8 cellular contexts compared by ENCODE assay signal in genomic region chr20:34713194-34713943, GRCh38. TPM values are rescaled to one million over a fixed set of nuclear protein-coding genes. Genes with fewer than 3 reads are reported as not detected.
DNase-seq lines count a peak whose midpoint lies in the region; ATAC-seq, FAIRE-seq and TF ChIP-seq lines count a peak whose summit lies in the region.

No MANE protein-coding gene starts in this region.

- in situ Hi-C loops in Caki2 (cut with HindIII; ENCODE audit: low pct_unique_long_range_greater_than_20kb, low sequenced_read_pairs), result no loop called here

- H3K27ac ChIP-seq in adrenal gland (peak overlapping the region in 4 of 5 donors; percentile 30 to 84 (median 66)), lung (ENCODE audit: low read depth in 1 of 2, low read length in 1 of 2) (peak overlapping the region; percentile 44 to 88)

- H3K4me1 Mint-ChIP-seq in WTC11, result peaks cover 9% of the 10 kb centered on the region

- peaks cover 23 to 38% of the 10 kb centered on the region in 2 donors for H3K4me1 ChIP-seq in adrenal gland (replicated peaks in 1 of 2)
- peaks cover 6 to 11% of the 10 kb centered on the region in 2 donors for H3K4me1 ChIP-seq in lung (ENCODE audit: control insufficient read depth in 2 of 2, insufficient read depth in 2 of 2, low read length in 2 of 2)

- no peaks in the 10 kb centered on the region for H3K9me3 Mint-ChIP-seq in WTC11

- ATAC-seq in lung (ENCODE audit: insufficient read depth, low FRiP score) (no peak), GM18867 (IDR thresholded peaks at IDR 0.05; ENCODE audit: unreplicated experiment) (no peak), WTC11 (no peak)

- no peak for TF ChIP-seq POLR2A in adrenal gland (IDR thresholded peaks at IDR 0.05)

- WGBS in adrenal gland, 4 donors, result 45 to 68% (median 55%) methylated on average over 1 of the region's 1 CpG
- 92 to 100% methylated on average over 1 of the region's 1 CpG for WGBS in lung, 2 donors

- CTCF ChIA-PET in WTC11 (lab: Charles Lee), result interaction anchor here (0.6 kb wide), 1 partner anchor 15 kb away, joined by 4 read pairs; no protein-coding TSS in a partner anchor

- H3K36me3 ChIP-seq in adrenal gland (replicated peaks in 1 of 2) (peaks cover 0 to 10% of the 10 kb centered on the region in 2 donors), lung (ENCODE audit: control insufficient read depth in 2 of 2, insufficient read depth in 2 of 2, low read length in 2 of 2) (peaks cover 3 to 15% of the 10 kb centered on the region in 2 donors)

- H3K27ac Mint-ChIP-seq in WTC11, result no peak overlapping the region

- TF ChIP-seq CTCF in adrenal gland (IDR thresholded peaks at IDR 0.05) (no peak), lung (IDR thresholded peaks at IDR 0.05; ENCODE audit: control extremely low read depth, extremely low read depth) (no peak), WTC11 (IDR thresholded peaks at IDR 0.05) (no peak)

- peak; percentile 57 for FAIRE-seq in HTR-8/SVneo (lab: Jason Lieb, UNC)

- intact Hi-C loops in adrenal gland (cut with DNase I), result no loop called here

- no peaks in the 10 kb centered on the region for H3K36me3 Mint-ChIP-seq in WTC11

- peak; percentile 94 for DNase-seq in Caki2 (ENCODE audit: low read depth)
- peak; percentile 90 for DNase-seq in HTR-8/SVneo (ENCODE audit: insufficient read length, low spot score)
- DNase-seq in adrenal gland, result peak; percentile 72 to 91 (median 85)
- no peak for DNase-seq in lung (ENCODE audit: low spot score)
- DNase-seq in WTC11 (ENCODE audit: low spot score), result no peak
- DNase-seq in NCI-H1092 (lab: John Stamatoyannopoulos, UW), result no peak
- DNase-seq in NCI-H2081 treated with DMSO at 0.1 percent for 48 hours (lab: John Stamatoyannopoulos, UW), result no peak

- H3K9me3 ChIP-seq in adrenal gland (replicated peaks in 1 of 3), result no peaks in the 10 kb centered on the region
- H3K9me3 ChIP-seq in lung (ENCODE audit: control insufficient read depth in 2 of 2, insufficient read depth in 1 of 2, low read length in 1 of 2), result no peaks in the 10 kb centered on the region

- POLR2A ChIA-PET in WTC11 (lab: Charles Lee), result interaction anchor here (0.6 kb wide), 1 partner anchor 22 kb away, joined by 3 read pairs; no protein-coding TSS in a partner anchor

- no peak overlapping the region for H3K4me3 Mint-ChIP-seq in WTC11

- H3K27me3 ChIP-seq in adrenal gland (no peaks in the 10 kb centered on the region), lung (ENCODE audit: control insufficient read depth, insufficient read depth) (no peaks in the 10 kb centered on the region)

- H3K4me3 ChIP-seq in adrenal gland (no peak overlapping the region), lung (no peak overlapping the region)

- peaks cover 30% of the 10 kb centered on the region for H3K27me3 Mint-ChIP-seq in WTC11 (ENCODE audit: low read depth)

TF ChIP-seq in WTC11, 78 proteins besides CTCF, POLR2A, EP300 and RAD21:
- TF ChIP-seq MXD4 (CRISPR knock-in tag; IDR thresholded peaks at IDR 0.05; ENCODE audit: borderline replicate concordance) (no peak), GRHL2 (CRISPR knock-in tag; IDR thresholded peaks at IDR 0.05; ENCODE audit: insufficient replicate concordance, severe bottlenecking) (no peak), ZNF138 (CRISPR knock-in tag; conservative IDR thresholded peaks at IDR 0.05) (no peak), CDX4 (CRISPR knock-in tag; IDR thresholded peaks at IDR 0.05; ENCODE audit: borderline replicate concordance) (no peak), SMAD4 (CRISPR knock-in tag; IDR thresholded peaks at IDR 0.05) (no peak)
- TF ChIP-seq, protein P1, sequence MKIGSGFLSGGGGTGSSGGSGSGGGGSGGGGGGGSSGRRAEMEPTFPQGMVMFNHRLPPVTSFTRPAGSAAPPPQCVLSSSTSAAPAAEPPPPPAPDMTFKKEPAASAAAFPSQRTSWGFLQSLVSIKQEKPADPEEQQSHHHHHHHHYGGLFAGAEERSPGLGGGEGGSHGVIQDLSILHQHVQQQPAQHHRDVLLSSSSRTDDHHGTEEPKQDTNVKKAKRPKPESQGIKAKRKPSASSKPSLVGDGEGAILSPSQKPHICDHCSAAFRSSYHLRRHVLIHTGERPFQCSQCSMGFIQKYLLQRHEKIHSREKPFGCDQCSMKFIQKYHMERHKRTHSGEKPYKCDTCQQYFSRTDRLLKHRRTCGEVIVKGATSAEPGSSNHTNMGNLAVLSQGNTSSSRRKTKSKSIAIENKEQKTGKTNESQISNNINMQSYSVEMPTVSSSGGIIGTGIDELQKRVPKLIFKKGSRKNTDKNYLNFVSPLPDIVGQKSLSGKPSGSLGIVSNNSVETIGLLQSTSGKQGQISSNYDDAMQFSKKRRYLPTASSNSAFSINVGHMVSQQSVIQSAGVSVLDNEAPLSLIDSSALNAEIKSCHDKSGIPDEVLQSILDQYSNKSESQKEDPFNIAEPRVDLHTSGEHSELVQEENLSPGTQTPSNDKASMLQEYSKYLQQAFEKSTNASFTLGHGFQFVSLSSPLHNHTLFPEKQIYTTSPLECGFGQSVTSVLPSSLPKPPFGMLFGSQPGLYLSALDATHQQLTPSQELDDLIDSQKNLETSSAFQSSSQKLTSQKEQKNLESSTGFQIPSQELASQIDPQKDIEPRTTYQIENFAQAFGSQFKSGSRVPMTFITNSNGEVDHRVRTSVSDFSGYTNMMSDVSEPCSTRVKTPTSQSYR (CRISPR knock-in tag; IDR thresholded peaks at IDR 0.05), result no peak
- TF ChIP-seq, protein P2, sequence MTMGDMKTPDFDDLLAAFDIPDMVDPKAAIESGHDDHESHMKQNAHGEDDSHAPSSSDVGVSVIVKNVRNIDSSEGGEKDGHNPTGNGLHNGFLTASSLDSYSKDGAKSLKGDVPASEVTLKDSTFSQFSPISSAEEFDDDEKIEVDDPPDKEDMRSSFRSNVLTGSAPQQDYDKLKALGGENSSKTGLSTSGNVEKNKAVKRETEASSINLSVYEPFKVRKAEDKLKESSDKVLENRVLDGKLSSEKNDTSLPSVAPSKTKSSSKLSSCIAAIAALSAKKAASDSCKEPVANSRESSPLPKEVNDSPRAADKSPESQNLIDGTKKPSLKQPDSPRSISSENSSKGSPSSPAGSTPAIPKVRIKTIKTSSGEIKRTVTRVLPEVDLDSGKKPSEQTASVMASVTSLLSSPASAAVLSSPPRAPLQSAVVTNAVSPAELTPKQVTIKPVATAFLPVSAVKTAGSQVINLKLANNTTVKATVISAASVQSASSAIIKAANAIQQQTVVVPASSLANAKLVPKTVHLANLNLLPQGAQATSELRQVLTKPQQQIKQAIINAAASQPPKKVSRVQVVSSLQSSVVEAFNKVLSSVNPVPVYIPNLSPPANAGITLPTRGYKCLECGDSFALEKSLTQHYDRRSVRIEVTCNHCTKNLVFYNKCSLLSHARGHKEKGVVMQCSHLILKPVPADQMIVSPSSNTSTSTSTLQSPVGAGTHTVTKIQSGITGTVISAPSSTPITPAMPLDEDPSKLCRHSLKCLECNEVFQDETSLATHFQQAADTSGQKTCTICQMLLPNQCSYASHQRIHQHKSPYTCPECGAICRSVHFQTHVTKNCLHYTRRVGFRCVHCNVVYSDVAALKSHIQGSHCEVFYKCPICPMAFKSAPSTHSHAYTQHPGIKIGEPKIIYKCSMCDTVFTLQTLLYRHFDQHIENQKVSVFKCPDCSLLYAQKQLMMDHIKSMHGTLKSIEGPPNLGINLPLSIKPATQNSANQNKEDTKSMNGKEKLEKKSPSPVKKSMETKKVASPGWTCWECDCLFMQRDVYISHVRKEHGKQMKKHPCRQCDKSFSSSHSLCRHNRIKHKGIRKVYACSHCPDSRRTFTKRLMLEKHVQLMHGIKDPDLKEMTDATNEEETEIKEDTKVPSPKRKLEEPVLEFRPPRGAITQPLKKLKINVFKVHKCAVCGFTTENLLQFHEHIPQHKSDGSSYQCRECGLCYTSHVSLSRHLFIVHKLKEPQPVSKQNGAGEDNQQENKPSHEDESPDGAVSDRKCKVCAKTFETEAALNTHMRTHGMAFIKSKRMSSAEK (CRISPR knock-in tag; IDR thresholded peaks at IDR 0.05; ENCODE audit: borderline replicate concordance), result no peak

RNA-seq across cellular contexts. Expression of gene TP53INP2, which starts 9.2 kb away (rescaled TPM):
- 0.20 and 0.84 TPM in 2 replicates for total RNA-seq in Caki2 (2014; rRNA removed; shearing (Covaris generic); ENCODE audit: low replicate concordance)
- total RNA-seq in adrenal gland, result 10 to 100 TPM; 11.5 to 74.5 (median 20.1) TPM
- polyA plus RNA-seq in adrenal gland, result 10 to 100 TPM; 15.4 to 58.2 (median 18.6) TPM
- total RNA-seq in lung, result 10 to 100 TPM in 1 of 2 donors, 1 to 10 TPM in 1; 7.8 to 19.5 TPM
- polyA plus RNA-seq in lung, result 10 to 100 TPM in 1 of 2 donors, 1 to 10 TPM in 1; 5.8 to 15.0 TPM
- total RNA-seq in WTC11 (2021), result 3.8 to 4.3 TPM (median 4.1 TPM) in 3 replicates

RNA-seq across cellular contexts. Expression of gene PIGU, which starts 36.5 kb away (rescaled TPM):
- 26.0 and 33.8 TPM in 2 replicates for total RNA-seq in Caki2 (2014; rRNA removed; shearing (Covaris generic); ENCODE audit: low replicate concordance)
- 10 to 100 TPM; 19.6 to 33.7 (median 22.1) TPM for total RNA-seq in adrenal gland
- polyA plus RNA-seq in adrenal gland, result 10 to 100 TPM; 16.8 to 64.1 (median 25.7) TPM
- total RNA-seq in lung, result 10 to 100 TPM; 15.7 to 20.2 TPM
- polyA plus RNA-seq in lung, result 10 to 100 TPM; 19.9 to 21.2 TPM
- 24.8 to 31.7 TPM (median 28.7 TPM) in 3 replicates for total RNA-seq in WTC11 (2021)

Comparison
In these comparisons a context has a peak if more than half of its experiments do, and no peak if none do; other contexts are left out.
1. DNase-seq: peak in Caki2 (single experiment), HTR-8/SVneo (single experiment) and adrenal gland (7 of 7); none in lung (single experiment), WTC11 (single experiment), NCI-H1092 (single experiment) and NCI-H2081 treated with DMSO at 0.1 percent for 48 hours (single experiment).